ENCODE assay signal across 8 cellular contexts in genomic region chr4:176034498-176034897, GRCh38. TPM values are rescaled to one million over a fixed set of nuclear protein-coding genes. Genes with fewer than 3 reads are reported as not detected.
DNase-seq lines count a peak whose midpoint lies in the region; ATAC-seq, FAIRE-seq and TF ChIP-seq lines count a peak whose summit lies in the region.

No MANE protein-coding gene starts in this region.

- CTCF ChIA-PET in activated CD8-positive, alpha-beta T cell treated with anti-CD3 and anti-CD28 coated beads, Interleukin-2, amount 10 ng/mL, durations not matched to agents 7 days and 5 days (lab: Charles Lee) = no interaction called here

- H3K4me3 ChIP-seq in OCI-LY3 (ENCODE audit: low read length) (no peak overlapping the region), fibroblast of pulmonary artery (replicated peaks; ENCODE audit: low read depth, low read length) (no peak overlapping the region), small intestine (ENCODE audit: low read depth in 1 of 2, low read length in 2 of 2) (no peak overlapping the region)

- H3K27me3 ChIP-seq in OCI-LY3 (ENCODE audit: low read depth, low read length) = no peaks in the 10 kb centered on the region
- H3K27me3 ChIP-seq in small intestine (ENCODE audit: control insufficient read depth in 2 of 2, insufficient read depth in 2 of 2, low read length in 2 of 2) = no peaks in the 10 kb centered on the region

- H3K27ac Mint-ChIP-seq in activated CD8-positive, alpha-beta T cell treated with anti-CD3 and anti-CD28 coated beads, Interleukin-2, amount 10 ng/mL, durations not matched to agents 7 days and 5 days = no peak overlapping the region

- no peak overlapping the region for H3K9ac ChIP-seq in OCI-LY3 (ENCODE audit: low read length)

- DNase-seq in stimulated activated CD4-positive, alpha-beta T cell treated with anti-CD3 and anti-CD28 coated beads, Interleukin-15, amount 100 ng/mL, for 24 hours = peak; percentile 4
- no peak for DNase-seq in stimulated activated CD4-positive, alpha-beta T cell treated with anti-CD3 and anti-CD28 coated beads, Interleukin-4, amount 100 ng/mL, for 4 hours
- DNase-seq in fibroblast of pulmonary artery (ENCODE audit: low read depth) (peak; percentile 61), small intestine (peak; percentile 15), SKM-1 (lab: John Stamatoyannopoulos, UW; ENCODE audit: unreplicated experiment) (no peak)
- no peak for DNase-seq in activated CD8-positive, alpha-beta T cell treated with anti-CD3 and anti-CD28 coated beads, Interleukin-2, amount 10 ng/mL, durations not matched to agents 7 days and 5 days
- no peak for DNase-seq in activated CD4-positive, alpha-beta T cell treated with anti-CD3 and anti-CD28 coated beads, Interleukin-2, amount 50 U/mL, for 1 hour

- H3K4me2 ChIP-seq in OCI-LY3 (ENCODE audit: low read length) = no peak overlapping the region

- peaks cover 10% of the 10 kb centered on the region for H3K4me1 ChIP-seq in OCI-LY3 (ENCODE audit: low read length)
- H3K4me1 ChIP-seq in small intestine (ENCODE audit: control insufficient read depth in 2 of 2, insufficient read depth in 1 of 2, low read depth in 1 of 2, low read length in 1 of 2) = no peaks in the 10 kb centered on the region

- POLR2A ChIA-PET in activated CD8-positive, alpha-beta T cell treated with anti-CD3 and anti-CD28 coated beads, Interleukin-2, amount 10 ng/mL, durations not matched to agents 7 days and 5 days (lab: Charles Lee) = no interaction called here

- no peak for FAIRE-seq in small intestine (lab: Jason Lieb, UNC)

- H3K36me3 Mint-ChIP-seq in activated CD8-positive, alpha-beta T cell treated with anti-CD3 and anti-CD28 coated beads, Interleukin-2, amount 10 ng/mL, durations not matched to agents 7 days and 5 days (ENCODE audit: low read depth) = no peaks in the 10 kb centered on the region

- no peaks in the 10 kb centered on the region for H3K79me2 ChIP-seq in OCI-LY3 (ENCODE audit: low read length)

- H2AFZ ChIP-seq in OCI-LY3 (ENCODE audit: low read depth, low read length) = no peak overlapping the region

- WGBS in small intestine, 3 donors = 19 to 34% (median 23%) methylated on average over 1 of the region's 1 CpG

- no peaks in the 10 kb centered on the region for H3K36me3 ChIP-seq in OCI-LY3 (replicated peaks; ENCODE audit: low read depth, low read length)
- no peaks in the 10 kb centered on the region for H3K36me3 ChIP-seq in small intestine (ENCODE audit: control insufficient read depth in 2 of 2, insufficient read depth in 2 of 2, low read length in 2 of 2)

- H3K4me3 Mint-ChIP-seq in activated CD8-positive, alpha-beta T cell treated with anti-CD3 and anti-CD28 coated beads, Interleukin-2, amount 10 ng/mL, durations not matched to agents 7 days and 5 days = no peak overlapping the region

- no peaks in the 10 kb centered on the region for H3K4me1 Mint-ChIP-seq in activated CD8-positive, alpha-beta T cell treated with anti-CD3 and anti-CD28 coated beads, Interleukin-2, amount 10 ng/mL, durations not matched to agents 7 days and 5 days (ENCODE audit: low read depth)

- H3K9me3 Mint-ChIP-seq in activated CD8-positive, alpha-beta T cell treated with anti-CD3 and anti-CD28 coated beads, Interleukin-2, amount 10 ng/mL, durations not matched to agents 7 days and 5 days (ENCODE audit: insufficient read depth) = no peaks in the 10 kb centered on the region

- H3K27ac ChIP-seq in OCI-LY3 (ENCODE audit: low read length) = no peak overlapping the region
- H3K27ac ChIP-seq in small intestine (ENCODE audit: low read depth in 1 of 2, low read length in 1 of 2) = no peak overlapping the region

- TF ChIP-seq CTCF in OCI-LY3 (IDR thresholded peaks at IDR 0.05; ENCODE audit: low read depth, low read length) (peak; percentile 66), fibroblast of pulmonary artery (IDR thresholded peaks at IDR 0.05; ENCODE audit: low read length, missing control alignments) (peak; percentile 13)

- H3K9me3 ChIP-seq in OCI-LY3 (ENCODE audit: insufficient read depth, low read length) (peaks cover 6% of the 10 kb centered on the region; the same call in 1 of the 2 replicates), small intestine (ENCODE audit: control insufficient read depth, low read depth) (no peaks in the 10 kb centered on the region)

- ATAC-seq in activated CD8-positive, alpha-beta T cell treated with anti-CD3 and anti-CD28 coated beads, Interleukin-2, amount 10 ng/mL, durations not matched to agents 7 days and 5 days = no peak

- no peaks in the 10 kb centered on the region for H4K20me1 ChIP-seq in OCI-LY3 (ENCODE audit: insufficient read depth, low read length)

- H3K27me3 Mint-ChIP-seq in activated CD8-positive, alpha-beta T cell treated with anti-CD3 and anti-CD28 coated beads, Interleukin-2, amount 10 ng/mL, durations not matched to agents 7 days and 5 days (ENCODE audit: low read depth) = peaks cover 3% of the 10 kb centered on the region

RNA-seq across cellular contexts. Expression of gene WDR17, which starts 31.1 kb away (rescaled TPM):
- polyA plus RNA-seq in small intestine = under 1 TPM in 1 of 3 donors, not detected in 2; 0.45 TPM
- total RNA-seq in activated CD8-positive, alpha-beta T cell treated with anti-CD3 and anti-CD28 coated beads, Interleukin-2, amount 10 ng/mL, durations not matched to agents 7 days and 5 days = under 1 TPM; 0.34 to 0.37 TPM

Comparison
In these comparisons a context has a peak if more than half of its experiments do, and no peak if none do; other contexts are left out.
1. DNase-seq: peak in stimulated activated CD4-positive, alpha-beta T cell treated with anti-CD3 and anti-CD28 coated beads, Interleukin-15, amount 100 ng/mL, for 24 hours (single experiment), fibroblast of pulmonary artery (single experiment) and small intestine (single experiment); none in stimulated activated CD4-positive, alpha-beta T cell treated with anti-CD3 and anti-CD28 coated beads, Interleukin-4, amount 100 ng/mL, for 4 hours (0 of 2), SKM-1 (single experiment), activated CD8-positive, alpha-beta T cell treated with anti-CD3 and anti-CD28 coated beads, Interleukin-2, amount 10 ng/mL, durations not matched to agents 7 days and 5 days (single experiment) and activated CD4-positive, alpha-beta T cell treated with anti-CD3 and anti-CD28 coated beads, Interleukin-2, amount 50 U/mL, for 1 hour (single experiment).